In the genomic region with DNA sequence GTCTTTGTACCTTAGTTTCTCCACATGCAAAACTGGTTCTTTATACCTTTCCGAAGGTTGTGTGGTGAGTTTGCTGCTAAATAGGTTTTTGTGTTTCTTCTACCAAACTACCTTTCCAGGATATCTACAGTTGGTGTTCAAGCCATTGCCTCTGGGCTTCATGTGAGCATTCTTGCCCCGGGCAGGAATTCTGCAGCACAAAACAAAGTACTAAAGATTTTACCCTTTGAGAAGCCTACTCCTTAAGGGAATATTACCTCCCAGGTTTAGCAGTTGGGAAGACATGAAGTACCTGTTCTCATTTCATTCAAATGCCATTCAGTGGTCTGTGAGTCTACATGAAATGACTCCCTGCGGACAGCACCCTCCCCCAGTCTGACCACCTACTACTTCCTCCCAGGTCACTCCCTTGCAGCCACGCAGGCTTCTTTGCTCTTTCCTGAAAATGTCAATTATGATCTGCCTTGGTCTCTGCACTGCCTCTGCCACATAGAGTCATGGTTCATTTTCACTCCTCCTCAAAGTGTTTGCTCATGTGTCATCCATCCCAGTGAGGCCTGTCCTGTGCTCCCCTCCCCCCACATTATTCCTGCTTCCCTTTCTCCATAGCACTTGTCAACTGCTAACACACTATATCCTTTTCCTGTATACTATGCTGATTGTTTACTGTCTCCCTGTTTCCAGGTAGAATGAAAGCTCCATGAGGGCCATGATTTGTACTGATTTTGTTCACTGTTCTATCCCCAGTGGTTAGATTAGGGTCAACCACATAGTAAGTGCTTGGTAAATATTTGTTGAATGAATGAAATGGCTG, we compare ENCODE assay signal across 1 cellular context.
TF ChIP-seq lines count a peak whose summit lies in the region.

No MANE protein-coding gene starts in this region.

TF ChIP-seq in HCT116, 20 proteins besides CTCF, POLR2A, EP300 and RAD21:
- TF ChIP-seq EZH2 (IDR thresholded peaks at IDR 0.05) (no peak), EGR1 (IDR thresholded peaks at IDR 0.05; ENCODE audit: low read depth) (no peak)
- TF ChIP-seq, protein P1, sequence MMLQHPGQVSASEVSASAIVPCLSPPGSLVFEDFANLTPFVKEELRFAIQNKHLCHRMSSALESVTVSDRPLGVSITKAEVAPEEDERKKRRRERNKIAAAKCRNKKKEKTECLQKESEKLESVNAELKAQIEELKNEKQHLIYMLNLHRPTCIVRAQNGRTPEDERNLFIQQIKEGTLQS (IDR thresholded peaks at IDR 0.05) = no peak
